Comparison of ENCODE assay signal across 26 cellular contexts in the genomic region with DNA sequence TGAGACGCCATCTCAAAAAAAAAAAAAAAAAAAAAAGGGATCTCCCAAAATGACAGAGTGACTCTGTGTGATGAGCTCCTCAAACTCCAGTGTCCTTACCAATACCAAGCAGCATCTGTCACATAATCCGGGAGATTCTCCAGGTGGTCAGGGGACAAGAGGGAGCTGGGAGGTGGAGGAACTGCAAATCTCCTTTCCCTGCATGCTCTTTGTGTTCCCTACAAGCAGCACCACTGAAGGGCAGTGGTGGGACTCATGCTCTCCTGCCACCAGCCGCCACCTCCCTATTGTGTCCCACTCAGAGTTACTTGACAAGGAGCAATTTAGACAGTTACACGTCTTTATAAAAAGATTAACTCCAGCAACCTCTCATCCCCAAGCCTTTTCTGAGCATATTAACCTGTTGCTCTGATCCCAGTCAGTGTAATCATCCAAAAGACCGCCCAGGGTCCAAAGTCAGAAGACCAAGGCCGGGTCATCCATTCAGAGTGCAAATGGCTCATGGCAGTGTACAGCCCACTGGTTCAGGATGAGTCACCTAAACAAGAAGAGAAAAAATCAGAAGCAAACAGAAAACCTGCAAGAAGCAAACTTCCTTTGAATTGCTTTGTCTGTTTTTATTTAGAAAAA. TPM values are rescaled to one million over a fixed set of nuclear protein-coding genes. Genes with fewer than 3 reads are reported as not detected.
DNase-seq lines count a peak whose midpoint lies in the region; ATAC-seq and TF ChIP-seq lines count a peak whose summit lies in the region.
"Had no signal": no experiment of that assay in that cellular context is flagged by ENCODE, and none has a peak within 500 bp of the region (broad histone marks: within the 10 kb centered on the region; RNA-seq: fewer than 3 reads in every experiment).

No MANE protein-coding gene starts in this region.

- no peak overlapping the region for H2BK120ac ChIP-seq in IMR-90 (ENCODE audit: low read depth, low read length)

- in situ Hi-C loops in IMR-90 (cut with MboI; ENCODE audit: low sequenced_read_pairs): no loop called here

- no peaks in the 10 kb centered on the region for H3K27me3 ChIP-seq in IMR-90 (ENCODE audit: control insufficient read depth, insufficient read depth, low read length)
- H3K27me3 ChIP-seq: BE2C, tibial nerve had no signal

- H2AK5ac ChIP-seq in IMR-90 (ENCODE audit: low read depth, low read length): no peak overlapping the region

- no peak overlapping the region for H2AK9ac ChIP-seq in IMR-90 (replicated peaks; ENCODE audit: low read depth, low read length, poor library complexity)

- no peak overlapping the region for H3K56ac ChIP-seq in IMR-90 (ENCODE audit: extremely low read depth, insufficient read depth, low read length)

- DNase-seq in IMR-90 (peak; percentile 24), WTC11 (ENCODE audit: low spot score) (no peak), left colon (no peak), sciatic nerve (ENCODE audit: low spot score) (no peak), NCI-H187 treated with DMSO at 0.1 percent for 48 hours (lab: John Stamatoyannopoulos, UW) (no peak), head of caudate nucleus (no peak)
- DNase-seq: activated CD4-positive, alpha-beta T cell treated with anti-CD3 and anti-CD28 coated beads, Interleukin-2, amount 10 ng/mL, durations not matched to agents 24 days and 14 days; activated CD8-positive, alpha-beta memory T cell treated with anti-CD3 and anti-CD28 coated beads for 24 hours; activated effector memory CD4-positive, alpha-beta T cell treated with Interleukin-2 at 50 U/mL for 16 hours; activated naive CD8-positive, alpha-beta T cell treated with anti-CD3 and anti-CD28 coated beads, Interleukin-2, amount 10 ng/mL, durations not matched to agents 7 days and 5 days; activated T-cell treated with anti-CD3 and anti-CD28 coated beads for 4 hours; BE2C; caudate nucleus; CD8-positive, alpha-beta memory T cell; effector memory CD4-positive, alpha-beta T cell; erythroblast; kidney; NCI-H2029; NCI-H226; NCI-H748 treated with DMSO at 0.1 percent for 48 hours; SIG-M5; stimulated activated CD4-positive, alpha-beta T cell treated with anti-CD3 and anti-CD28 coated beads, Interleukin-4, amount 100 ng/mL, for 24 hours had no signal

- no peak overlapping the region for H2BK15ac ChIP-seq in IMR-90 (ENCODE audit: low read depth, low read length)

- H3K4me1 ChIP-seq in IMR-90 (ENCODE audit: control insufficient read depth, insufficient read depth, low read length): peaks cover 3% of the 10 kb centered on the region

- POLR2A ChIA-PET in IMR-90 (lab: Charles Lee; ENCODE audit: unreplicated experiment) (interaction anchor here (0.6 kb wide), 1 partner anchor 23 kb away, joined by 3 read pairs; no protein-coding TSS in a partner anchor), WTC11 (lab: Charles Lee) (interaction anchor here (0.7 kb wide), 2 partner anchors 145 to 788 kb away, joined by 3 read pairs; no protein-coding TSS in a partner anchor)

- no peak for TF ChIP-seq CTCF in IMR-90 (conservative IDR thresholded peaks at IDR 0.05; ENCODE audit: low read depth, low read length)
- TF ChIP-seq CTCF in WTC11 (IDR thresholded peaks at IDR 0.05): no peak

- peaks cover 8% of the 10 kb centered on the region; the same call in 1 of the 2 replicates for H3K36me3 Mint-ChIP-seq in WTC11
- H3K36me3 Mint-ChIP-seq in stimulated activated memory B cell treated with anti-CD40 and anti-IgM and Interleukin-4, amounts not matched to agents 10 μg/mL and 1 μg/mL and 100 μg/mL, for 72 hours: no peaks in the 10 kb centered on the region
- H3K36me3 Mint-ChIP-seq: CD8-positive, alpha-beta memory T cell had no signal

- no peaks in the 10 kb centered on the region for H3K4me1 Mint-ChIP-seq in WTC11
- H3K4me1 Mint-ChIP-seq in stimulated activated memory B cell treated with anti-CD40 and anti-IgM and Interleukin-4, amounts not matched to agents 10 μg/mL and 1 μg/mL and 100 μg/mL, for 72 hours: no peaks in the 10 kb centered on the region

- CTCF ChIA-PET in IMR-90 (lab: Yijun Ruan, JAX): no interaction called here
- CTCF ChIA-PET in WTC11 (lab: Charles Lee): interaction anchor here (0.8 to 2.2 kb wide), 3 partner anchors 8 to 32 kb away, joined by 3 to 6 read pairs (median 4); no protein-coding TSS in a partner anchor

- 0 out of 2 replicates have a peak overlapping the region, but pooled peaks have one; percentile 4 for H3K4ac ChIP-seq in IMR-90 (ENCODE audit: low read depth, low read length)

- H4K91ac ChIP-seq in IMR-90 (ENCODE audit: insufficient read depth, low read depth, low read length): no peak overlapping the region

- ATAC-seq in IMR-90 (ENCODE audit: low read depth): peak; percentile 49; the same call in 1 of the 2 replicates
- no peak for ATAC-seq in WTC11
- ATAC-seq in left colon: peak; percentile 65
- ATAC-seq in sciatic nerve: peak; percentile 13
- ATAC-seq in stimulated activated memory B cell treated with anti-CD40 and anti-IgM and Interleukin-4, amounts not matched to agents 10 μg/mL and 1 μg/mL and 100 μg/mL, for 72 hours: no peak

- no peaks in the 10 kb centered on the region for H3K79me1 ChIP-seq in IMR-90 (ENCODE audit: low read depth in 1 of 2, low read length in 2 of 2)

- peaks cover 2% of the 10 kb centered on the region; the same call in 1 of the 2 replicates for H3K36me3 ChIP-seq in IMR-90 (ENCODE audit: control insufficient read depth, insufficient read depth, low read length)
- H3K36me3 ChIP-seq: BE2C had no signal

- H3K18ac ChIP-seq in IMR-90 (ENCODE audit: low read depth, low read length): no peak overlapping the region

- H3K9me3 Mint-ChIP-seq in WTC11: no peaks in the 10 kb centered on the region; the same call in 1 of the 2 replicates
- H3K9me3 Mint-ChIP-seq in stimulated activated memory B cell treated with anti-CD40 and anti-IgM and Interleukin-4, amounts not matched to agents 10 μg/mL and 1 μg/mL and 100 μg/mL, for 72 hours: no peaks in the 10 kb centered on the region
- H3K9me3 Mint-ChIP-seq: CD8-positive, alpha-beta memory T cell had no signal

- no peak overlapping the region for H3K4me3 ChIP-seq in IMR-90 (ENCODE audit: insufficient read depth, low read depth, low read length)
- H3K4me3 ChIP-seq: coronary artery, tibial nerve had no signal

- TF ChIP-seq RAD21 in IMR-90 (IDR thresholded peaks at IDR 0.05; ENCODE audit: low read length): no peak

- H3K27ac ChIP-seq in IMR-90 (ENCODE audit: insufficient read depth, low read length): no peak overlapping the region
- H3K27ac ChIP-seq: coronary artery, tibial nerve had no signal

- no peaks in the 10 kb centered on the region for H4K20me1 ChIP-seq in IMR-90 (ENCODE audit: insufficient read depth, low read length)

- H2BK20ac ChIP-seq in IMR-90 (ENCODE audit: low read depth, low read length): no peak overlapping the region; the same call in 1 of the 2 replicates

- H4K5ac ChIP-seq in IMR-90 (ENCODE audit: low read depth, low read length): no peak overlapping the region

- dilution Hi-C loops in IMR-90 (cut with HindIII; ENCODE audit: low sequenced_read_pairs, unreplicated experiment): no loop called here

- H3K14ac ChIP-seq in IMR-90 (replicated peaks; ENCODE audit: low read depth, low read length): no peak overlapping the region

- no TSS peak for BruUV-seq in IMR-90 (replicated peaks; lab: Mats Ljungman, UMichigan)

- no peak overlapping the region for H3K23ac ChIP-seq in IMR-90 (ENCODE audit: low read depth, low read length)

- no peak for TF ChIP-seq POLR2A in IMR-90 (IDR thresholded peaks at IDR 0.05; ENCODE audit: low read depth, low read length)

- H3K9me3 ChIP-seq in IMR-90 (ENCODE audit: control insufficient read depth, insufficient read depth, low read length): no peaks in the 10 kb centered on the region
- H3K9me3 ChIP-seq: BE2C, tibial nerve had no signal

- intact Hi-C loops in IMR-90 (cut with micrococcal nuclease) (no loop called here), left colon (cut with DNase I, micrococcal nuclease) (no loop called here), sciatic nerve (cut with DNase I) (no loop called here), head of caudate nucleus (cut with DNase I) (no loop called here)

- no peak overlapping the region for H2BK5ac ChIP-seq in IMR-90 (ENCODE audit: low read depth, low read length, poor library complexity, severe bottlenecking)

- H3K4me3 Mint-ChIP-seq in WTC11: no peak overlapping the region
- no peak overlapping the region for H3K4me3 Mint-ChIP-seq in stimulated activated memory B cell treated with anti-CD40 and anti-IgM and Interleukin-4, amounts not matched to agents 10 μg/mL and 1 μg/mL and 100 μg/mL, for 72 hours
- H3K4me3 Mint-ChIP-seq: activated CD4-positive, alpha-beta T cell treated with anti-CD3 and anti-CD28 coated beads, Interleukin-2, amount 10 ng/mL, durations not matched to agents 24 days and 14 days; activated naive CD8-positive, alpha-beta T cell treated with anti-CD3 and anti-CD28 coated beads, Interleukin-2, amount 10 ng/mL, durations not matched to agents 7 days and 5 days; CD8-positive, alpha-beta memory T cell; neural crest cell had no signal

- H4K8ac ChIP-seq in IMR-90 (ENCODE audit: low read depth in 2 of 2, low read length in 2 of 2): no peak overlapping the region

- H3K9ac ChIP-seq in IMR-90 (ENCODE audit: low read depth, low read length): no peak overlapping the region

- H3K27ac Mint-ChIP-seq in WTC11: no peak overlapping the region
- no peak overlapping the region for H3K27ac Mint-ChIP-seq in stimulated activated memory B cell treated with anti-CD40 and anti-IgM and Interleukin-4, amounts not matched to agents 10 μg/mL and 1 μg/mL and 100 μg/mL, for 72 hours
- H3K27ac Mint-ChIP-seq: activated CD4-positive, alpha-beta T cell treated with anti-CD3 and anti-CD28 coated beads, Interleukin-2, amount 10 ng/mL, durations not matched to agents 24 days and 14 days; activated naive CD8-positive, alpha-beta T cell treated with anti-CD3 and anti-CD28 coated beads, Interleukin-2, amount 10 ng/mL, durations not matched to agents 7 days and 5 days; CD8-positive, alpha-beta memory T cell had no signal

- WGBS in IMR-90 (ENCODE audit: extremely low coverage in 2 of 2, insufficient read length in 1 of 2), 2 experiments: 86% methylated on average over 2 of the region's 6 CpGs; no CpG with 5 or more reads in 1 of the 2 experiments

- peaks cover 2% of the 10 kb centered on the region; the same call in 1 of the 2 replicates for H3K27me3 Mint-ChIP-seq in WTC11 (ENCODE audit: low read depth)
- no peaks in the 10 kb centered on the region for H3K27me3 Mint-ChIP-seq in stimulated activated memory B cell treated with anti-CD40 and anti-IgM and Interleukin-4, amounts not matched to agents 10 μg/mL and 1 μg/mL and 100 μg/mL, for 72 hours
- H3K27me3 Mint-ChIP-seq: activated CD4-positive, alpha-beta T cell treated with anti-CD3 and anti-CD28 coated beads, Interleukin-2, amount 10 ng/mL, durations not matched to agents 24 days and 14 days had no signal

- no peak overlapping the region for H2AFZ ChIP-seq in IMR-90 (replicated peaks; ENCODE audit: low read length, poor library complexity)

- H3K4me2 ChIP-seq in IMR-90 (ENCODE audit: low read depth, low read length): no peak overlapping the region

- no peaks in the 10 kb centered on the region for H3K9me1 ChIP-seq in IMR-90 (ENCODE audit: insufficient read depth, low read length)

RNA-seq across cellular contexts. Expression of gene MGST2, which starts 23.6 kb away (rescaled TPM):
- total RNA-seq in IMR-90 (2012; rRNA removed): 4.8 and 8.1 TPM in 2 replicates
- polyA plus RNA-seq in IMR-90 (2012; rRNA removed): 9.0 and 10.5 TPM in 2 replicates
- polyA plus RNA-seq in IMR-90 (2012; cell fraction: cytosol; rRNA removed): 3.4 and 5.8 TPM in 2 replicates
- polyA plus RNA-seq in IMR-90 (2012; cell fraction: nucleus; rRNA removed; ENCODE audit: low replicate concordance): 1.1 and 4.5 TPM in 2 replicates
- 13.6 to 14.9 TPM (median 14.8 TPM) in 3 replicates for total RNA-seq in WTC11 (2021)
- 100 to 1,000 TPM in 1 of 2 donors, 10 to 100 TPM in 1; 99.1 to 129 TPM for total RNA-seq in left colon
- 42.8 TPM for total RNA-seq in sciatic nerve

Comparison
In these comparisons a context has a peak if more than half of its experiments do, and no peak if none do; other contexts are left out.
1. ATAC-seq: peak in IMR-90 (single experiment), left colon (single experiment) and sciatic nerve (single experiment); none in WTC11 (single experiment) and stimulated activated memory B cell treated with anti-CD40 and anti-IgM and Interleukin-4, amounts not matched to agents 10 μg/mL and 1 μg/mL and 100 μg/mL, for 72 hours (single experiment).